1 cellular context compared by ENCODE assay signal in genomic region chr11:112961146-112961668, GRCh38.
TF ChIP-seq lines count a peak whose summit lies in the region.

NCAM1 (plus strand) TSS chr11:112961420.

TF ChIP-seq in HEK293, 187 proteins besides CTCF, POLR2A, EP300 and RAD21 (continued from another document):
- TF ChIP-seq ZNF704 (tag by site-specific recombination; IDR thresholded peaks at IDR 0.05) (no peak), ZNF510 (tag by site-specific recombination; IDR thresholded peaks at IDR 0.05; ENCODE audit: insufficient replicate concordance) (peak; percentile 23), ZNF692 (tag by site-specific recombination; IDR thresholded peaks at IDR 0.05) (peak; percentile 92), SP7 (tag by site-specific recombination; IDR thresholded peaks at IDR 0.05) (peak; percentile 95), ZNF626 (tag by site-specific recombination; IDR thresholded peaks at IDR 0.05) (no peak), ZIC2 (tag by site-specific recombination; IDR thresholded peaks at IDR 0.05) (peak; percentile 37; the same call in 1 of the 2 replicates), SCRT1 (tag by site-specific recombination; IDR thresholded peaks at IDR 0.05; ENCODE audit: borderline replicate concordance) (no peak), ZNF529 (tag by site-specific recombination; IDR thresholded peaks at IDR 0.05; ENCODE audit: insufficient replicate concordance) (no peak), ZNF416 (tag by site-specific recombination; IDR thresholded peaks at IDR 0.05) (no peak), ZNF350 (tag by site-specific recombination; IDR thresholded peaks at IDR 0.05) (no peak), ZNF23 (tag by site-specific recombination; IDR thresholded peaks at IDR 0.05; ENCODE audit: borderline replicate concordance) (no peak), KLF7 (tag by site-specific recombination; IDR thresholded peaks at IDR 0.05; ENCODE audit: borderline replicate concordance) (peak; percentile 94), ZXDB (tag by site-specific recombination; IDR thresholded peaks at IDR 0.05) (peak; percentile 93), ZNF426 (tag by site-specific recombination; IDR thresholded peaks at IDR 0.05) (no peak), ZNF423 (tag by site-specific recombination; IDR thresholded peaks at IDR 0.05) (peak; percentile 71; the same call in 1 of the 2 replicates), ZNF621 (tag by site-specific recombination; IDR thresholded peaks at IDR 0.05) (no peak), ZBTB10 (tag by site-specific recombination; IDR thresholded peaks at IDR 0.05) (peak; percentile 99), ZNF391 (tag by site-specific recombination; IDR thresholded peaks at IDR 0.05; ENCODE audit: borderline replicate concordance, low read depth) (peak; percentile 92; the same call in 1 of the 2 replicates), TCF7L2 (IDR thresholded peaks at IDR 0.05; ENCODE audit: borderline replicate concordance, low read depth, low read length) (peak; percentile 90), ZNF10 (tag by site-specific recombination; IDR thresholded peaks at IDR 0.05) (peak; percentile 51; the same call in 1 of the 2 replicates), ZNF785 (tag by site-specific recombination; IDR thresholded peaks at IDR 0.05) (peak; percentile 83), ZNF580 (tag by site-specific recombination; IDR thresholded peaks at IDR 0.05) (peak; percentile 93), ZBTB6 (tag by site-specific recombination; IDR thresholded peaks at IDR 0.05) (peak; percentile 73), GFI1B (tag by site-specific recombination; IDR thresholded peaks at IDR 0.05) (peak; percentile 54; the same call in 1 of the 2 replicates), ZSCAN18 (tag by site-specific recombination; IDR thresholded peaks at IDR 0.05) (peak; percentile 86; the same call in 1 of the 2 replicates), ZNF24 (tag by site-specific recombination; IDR thresholded peaks at IDR 0.05) (peak; percentile 96), ZNF148 (tag by site-specific recombination; IDR thresholded peaks at IDR 0.05; ENCODE audit: borderline replicate concordance) (peak; percentile 81), BCL11A (tag by site-specific recombination; IDR thresholded peaks at IDR 0.05; ENCODE audit: low read depth) (peak; percentile 77; the same call in 1 of the 2 replicates), ZNF366 (tag by site-specific recombination; conservative IDR thresholded peaks at IDR 0.05) (peak; percentile 80)
